Comparison of ENCODE assay signal across 16 cellular contexts in genomic region chr11:125873881-125874555, GRCh38. TPM values are rescaled to one million over a fixed set of nuclear protein-coding genes. Genes with fewer than 3 reads are reported as not detected.
A peak's percentile ranks its signal among the peaks of the same experiment; 100 is the strongest.
DNase-seq lines count a peak whose midpoint lies in the region; ATAC-seq and TF ChIP-seq lines count a peak whose summit lies in the region.
"Had no signal": no experiment of that assay in that cellular context is flagged by ENCODE, and none has a peak within 500 bp of the region (broad histone marks: within the 10 kb centered on the region; RNA-seq: fewer than 3 reads in every experiment).

No MANE protein-coding gene starts in this region.

- no peaks in the 10 kb centered on the region for H3K79me2 ChIP-seq in smooth muscle cell (ENCODE audit: low read depth)

- peak overlapping the region; percentile 44 for H3K4me3 Mint-ChIP-seq in WTC11
- H3K4me3 Mint-ChIP-seq: activated naive CD4-positive, alpha-beta T cell treated with anti-CD3 and anti-CD28 coated beads for 36 hours had no signal

- H3K4me1 ChIP-seq in right atrium auricular region, result no peaks in the 10 kb centered on the region
- H3K4me1 ChIP-seq in right cardiac atrium (ENCODE audit: control insufficient read depth, insufficient read depth, low read length), result no peaks in the 10 kb centered on the region
- no peaks in the 10 kb centered on the region for H3K4me1 ChIP-seq in smooth muscle cell (ENCODE audit: low read depth)
- H3K4me1 ChIP-seq: A549, transverse colon had no signal

- no peak for TF ChIP-seq CTCF in right atrium auricular region (IDR thresholded peaks at IDR 0.05)
- no peak for TF ChIP-seq CTCF in WTC11 (IDR thresholded peaks at IDR 0.05)
- TF ChIP-seq CTCF in smooth muscle cell (IDR thresholded peaks at IDR 0.05; ENCODE audit: borderline replicate concordance, insufficient read depth, poor library complexity, severe bottlenecking), result no peak

- H3K27me3 ChIP-seq in right atrium auricular region (no peaks in the 10 kb centered on the region), right cardiac atrium (ENCODE audit: control insufficient read depth, insufficient read depth) (no peaks in the 10 kb centered on the region), smooth muscle cell (ENCODE audit: low read depth) (no peaks in the 10 kb centered on the region)
- H3K27me3 ChIP-seq: transverse colon had no signal

- WGBS in right cardiac atrium, result 70% methylated on average over 20 of the region's 20 CpGs
- WGBS in smooth muscle cell (ENCODE audit: low lambda C conversion rate), result 67% methylated on average over 20 of the region's 20 CpGs

- H3K27ac ChIP-seq in right atrium auricular region (no peak overlapping the region), right cardiac atrium (ENCODE audit: low read length) (no peak overlapping the region), smooth muscle cell (ENCODE audit: low read depth) (no peak overlapping the region)
- H3K27ac ChIP-seq: A549, transverse colon had no signal

- no peak overlapping the region for H3K9ac ChIP-seq in smooth muscle cell (ENCODE audit: low read depth)

- ATAC-seq in Right ventricle myocardium inferior, result peak; percentile 50
- ATAC-seq in WTC11, result peak; percentile 49
- ATAC-seq in right cardiac atrium, result peak; percentile 66 to 70
- ATAC-seq in GM21423 (IDR thresholded peaks at IDR 0.05; ENCODE audit: unreplicated experiment), result no peak
- no peak for ATAC-seq in HG03025 (IDR thresholded peaks at IDR 0.05; ENCODE audit: low FRiP score, unreplicated experiment)

- CTCF ChIA-PET in WTC11 (lab: Charles Lee), result no interaction called here

- H3K4me2 ChIP-seq in smooth muscle cell, result peak overlapping the region; percentile 75
- H3K4me2 ChIP-seq: A549 had no signal

- DNase-seq in Right ventricle myocardium inferior (ENCODE audit: missing footprints) (no peak), right atrium auricular region (ENCODE audit: low spot score) (no peak), WTC11 (ENCODE audit: low spot score) (no peak), right cardiac atrium (peak in 1 of 3 donors; percentile 39), smooth muscle cell (lab: John Stamatoyannopoulos, UW; ENCODE audit: unreplicated experiment) (no peak), cortex of kidney (lab: John Stamatoyannopoulos, UW) (no peak)

- peaks cover 10% of the 10 kb centered on the region for H3K36me3 Mint-ChIP-seq in WTC11

- no peaks in the 10 kb centered on the region for H4K20me1 ChIP-seq in smooth muscle cell (ENCODE audit: low read depth)

- POLR2A ChIA-PET in WTC11 (lab: Charles Lee), result no interaction called here

- intact Hi-C loops in Right ventricle myocardium inferior (cut with DNase I) (loop anchor here (5.0 kb wide), 1 partner anchor 912 kb away; no protein-coding TSS in a partner anchor), right cardiac atrium (cut with DNase I) (loop anchor here in 3 of 4 donors (5.0 to 10.0 kb wide), 3 partner anchors 229 to 912 kb away; partner anchors contain the start of gene CHEK1 (in 1 of the 3))

- peaks cover 13% of the 10 kb centered on the region for H3K9me3 Mint-ChIP-seq in WTC11
- H3K9me3 Mint-ChIP-seq: activated naive CD4-positive, alpha-beta T cell treated with anti-CD3 and anti-CD28 coated beads for 36 hours had no signal

- no peaks in the 10 kb centered on the region for H3K36me3 ChIP-seq in right atrium auricular region
- no peaks in the 10 kb centered on the region for H3K36me3 ChIP-seq in smooth muscle cell (ENCODE audit: low read depth)
- H3K36me3 ChIP-seq: transverse colon had no signal

- H3K27ac Mint-ChIP-seq in WTC11, result no peak overlapping the region
- H3K27ac Mint-ChIP-seq: activated naive CD4-positive, alpha-beta T cell treated with anti-CD3 and anti-CD28 coated beads for 36 hours had no signal

- H3K9me3 ChIP-seq in right atrium auricular region (no peaks in the 10 kb centered on the region), right cardiac atrium (ENCODE audit: control insufficient read depth, low read length) (no peaks in the 10 kb centered on the region), smooth muscle cell (replicated peaks; ENCODE audit: low read depth) (no peaks in the 10 kb centered on the region)
- H3K9me3 ChIP-seq: transverse colon had no signal

- peak overlapping the region in 1 of 2 donors; percentile 17 for H3K4me3 ChIP-seq in right atrium auricular region
- H3K4me3 ChIP-seq in right cardiac atrium (ENCODE audit: low read length), result no peak overlapping the region
- H3K4me3 ChIP-seq in smooth muscle cell, result peak overlapping the region; percentile 29
- H3K4me3 ChIP-seq: A549, transverse colon had no signal

- peaks cover 7% of the 10 kb centered on the region for H3K4me1 Mint-ChIP-seq in WTC11

- peaks cover 8% of the 10 kb centered on the region for H3K27me3 Mint-ChIP-seq in WTC11 (ENCODE audit: low read depth)

- peak overlapping the region; percentile 14 for H2AFZ ChIP-seq in smooth muscle cell (ENCODE audit: low read depth)

- H3F3A ChIP-seq in smooth muscle cell (ENCODE audit: low read depth), result no peaks in the 10 kb centered on the region

TF ChIP-seq in WTC11, 78 proteins besides CTCF, POLR2A, EP300 and RAD21:
- TF ChIP-seq MXD4 (CRISPR knock-in tag; IDR thresholded peaks at IDR 0.05; ENCODE audit: borderline replicate concordance) (no peak), E2F1 (CRISPR knock-in tag; IDR thresholded peaks at IDR 0.05) (no peak), CREM (CRISPR knock-in tag; IDR thresholded peaks at IDR 0.05) (no peak), ZNF423 (CRISPR knock-in tag; IDR thresholded peaks at IDR 0.05) (no peak), FOXK1 (CRISPR knock-in tag; IDR thresholded peaks at IDR 0.05) (no peak), JUN (CRISPR knock-in tag; IDR thresholded peaks at IDR 0.05) (no peak), STAT6 (CRISPR knock-in tag; conservative IDR thresholded peaks at IDR 0.05; ENCODE audit: low read depth) (no peak), PRRX2 (CRISPR knock-in tag; IDR thresholded peaks at IDR 0.05) (no peak), NR1H2 (CRISPR knock-in tag; IDR thresholded peaks at IDR 0.05) (no peak), MAX (CRISPR knock-in tag; IDR thresholded peaks at IDR 0.05) (no peak), SP1 (CRISPR knock-in tag; conservative IDR thresholded peaks at IDR 0.05) (no peak)

RNA-seq across cellular contexts. Expression of gene HYLS1, which starts 13.4 kb away (rescaled TPM):
- total RNA-seq in Right ventricle myocardium inferior (5.0 TPM), right atrium auricular region (1 to 10 TPM; 3.5 to 3.7 TPM), WTC11 (2021) (8.0 to 8.1 TPM (median 8.1 TPM) in 3 replicates), right cardiac atrium (1 to 10 TPM; 4.3 to 7.2 (median 5.2) TPM), smooth muscle cell (2.3 and 6.4 TPM in 2 replicates)
- polyA plus RNA-seq in right cardiac atrium (4.9 TPM), smooth muscle cell (2.6 and 4.1 TPM in 2 replicates)

RNA-seq across cellular contexts. Expression of gene PUS3, which starts 29.0 kb away (rescaled TPM):
- total RNA-seq in Right ventricle myocardium inferior, result 8.1 TPM
- total RNA-seq in right atrium auricular region, result 1 to 10 TPM; 3.1 to 8.7 TPM
- total RNA-seq in WTC11 (2021), result 16.3 to 18.8 TPM (median 18.6 TPM) in 3 replicates
- total RNA-seq in right cardiac atrium, result 1 to 10 TPM; 6.1 to 9.5 (median 9.2) TPM
- 5.7 TPM for polyA plus RNA-seq in right cardiac atrium
- total RNA-seq in smooth muscle cell, result 10.9 and 20.3 TPM in 2 replicates
- 9.9 and 12.2 TPM in 2 replicates for polyA plus RNA-seq in smooth muscle cell

RNA-seq across cellular contexts. Expression of gene DDX25, which starts 30.3 kb away (rescaled TPM):
- not detected for total RNA-seq in Right ventricle myocardium inferior
- not detected for total RNA-seq in right atrium auricular region
- 17.5 to 20.5 TPM (median 20.4 TPM) in 3 replicates for total RNA-seq in WTC11 (2021)
- total RNA-seq in right cardiac atrium, result not detected
- polyA plus RNA-seq in right cardiac atrium, result 0.05 TPM
- 0.09 TPM in 1 of 2 replicates, not detected in the other for total RNA-seq in smooth muscle cell
- polyA plus RNA-seq in smooth muscle cell, result 0.12 TPM in 1 of 2 replicates, not detected in the other
- total RNA-seq: activated naive CD4-positive, alpha-beta T cell treated with anti-CD3 and anti-CD28 coated beads for 36 hours; bronchial epithelial cell; Calu3; epithelial cell of proximal tubule; posterior vena cava had no signal

RNA-seq across cellular contexts. Expression of gene PATE4, which starts 40.9 kb away (rescaled TPM):
- total RNA-seq in Right ventricle myocardium inferior (not detected), right atrium auricular region (not detected), WTC11 (2021) (not detected in 3 replicates), right cardiac atrium (not detected), smooth muscle cell (not detected in 2 replicates)
- polyA plus RNA-seq in right cardiac atrium (not detected), smooth muscle cell (not detected in 2 replicates)
- total RNA-seq: activated CD8-positive, alpha-beta memory T cell treated with anti-CD3 and anti-CD28 coated beads for 36 hours; activated naive CD4-positive, alpha-beta T cell treated with anti-CD3 and anti-CD28 coated beads for 36 hours; bronchial epithelial cell; Calu3; epithelial cell of proximal tubule; posterior vena cava; transverse colon had no signal
- polyA plus RNA-seq: A549 had no signal

Comparison
In these comparisons a context has a peak if more than half of its experiments do, and no peak if none do; other contexts are left out.
1. ATAC-seq: peak in Right ventricle myocardium inferior (single experiment), WTC11 (single experiment) and right cardiac atrium (2 of 2); none in GM21423 (single experiment) and HG03025 (single experiment).
2. RNA of gene DDX25, which starts 30.3 kb away (total RNA-seq): 17.5 to 20.5 TPM in WTC11; not detected in right cardiac atrium, 0.09 TPM in smooth muscle cell, not detected in right atrium auricular region and not detected in Right ventricle myocardium inferior (single experiment); every median in the first group is over 10 times any median in the second.